1 cellular context compared by ENCODE assay signal in genomic region chr1:37399830-37400790, GRCh38.
TF ChIP-seq lines count a peak whose summit lies in the region.

No MANE protein-coding gene starts in this region.

TF ChIP-seq in HepG2, 621 proteins besides CTCF, POLR2A, EP300 and RAD21 (continued from another document):
- TF ChIP-seq, protein P1, sequence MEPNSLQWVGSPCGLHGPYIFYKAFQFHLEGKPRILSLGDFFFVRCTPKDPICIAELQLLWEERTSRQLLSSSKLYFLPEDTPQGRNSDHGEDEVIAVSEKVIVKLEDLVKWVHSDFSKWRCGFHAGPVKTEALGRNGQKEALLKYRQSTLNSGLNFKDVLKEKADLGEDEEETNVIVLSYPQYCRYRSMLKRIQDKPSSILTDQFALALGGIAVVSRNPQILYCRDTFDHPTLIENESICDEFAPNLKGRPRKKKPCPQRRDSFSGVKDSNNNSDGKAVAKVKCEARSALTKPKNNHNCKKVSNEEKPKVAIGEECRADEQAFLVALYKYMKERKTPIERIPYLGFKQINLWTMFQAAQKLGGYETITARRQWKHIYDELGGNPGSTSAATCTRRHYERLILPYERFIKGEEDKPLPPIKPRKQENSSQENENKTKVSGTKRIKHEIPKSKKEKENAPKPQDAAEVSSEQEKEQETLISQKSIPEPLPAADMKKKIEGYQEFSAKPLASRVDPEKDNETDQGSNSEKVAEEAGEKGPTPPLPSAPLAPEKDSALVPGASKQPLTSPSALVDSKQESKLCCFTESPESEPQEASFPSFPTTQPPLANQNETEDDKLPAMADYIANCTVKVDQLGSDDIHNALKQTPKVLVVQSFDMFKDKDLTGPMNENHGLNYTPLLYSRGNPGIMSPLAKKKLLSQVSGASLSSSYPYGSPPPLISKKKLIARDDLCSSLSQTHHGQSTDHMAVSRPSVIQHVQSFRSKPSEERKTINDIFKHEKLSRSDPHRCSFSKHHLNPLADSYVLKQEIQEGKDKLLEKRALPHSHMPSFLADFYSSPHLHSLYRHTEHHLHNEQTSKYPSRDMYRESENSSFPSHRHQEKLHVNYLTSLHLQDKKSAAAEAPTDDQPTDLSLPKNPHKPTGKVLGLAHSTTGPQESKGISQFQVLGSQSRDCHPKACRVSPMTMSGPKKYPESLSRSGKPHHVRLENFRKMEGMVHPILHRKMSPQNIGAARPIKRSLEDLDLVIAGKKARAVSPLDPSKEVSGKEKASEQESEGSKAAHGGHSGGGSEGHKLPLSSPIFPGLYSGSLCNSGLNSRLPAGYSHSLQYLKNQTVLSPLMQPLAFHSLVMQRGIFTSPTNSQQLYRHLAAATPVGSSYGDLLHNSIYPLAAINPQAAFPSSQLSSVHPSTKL (CRISPR knock-in tag; IDR thresholded peaks at IDR 0.05), result no peak
